Comparison of ENCODE assay signal across 19 cellular contexts in the genomic region with DNA sequence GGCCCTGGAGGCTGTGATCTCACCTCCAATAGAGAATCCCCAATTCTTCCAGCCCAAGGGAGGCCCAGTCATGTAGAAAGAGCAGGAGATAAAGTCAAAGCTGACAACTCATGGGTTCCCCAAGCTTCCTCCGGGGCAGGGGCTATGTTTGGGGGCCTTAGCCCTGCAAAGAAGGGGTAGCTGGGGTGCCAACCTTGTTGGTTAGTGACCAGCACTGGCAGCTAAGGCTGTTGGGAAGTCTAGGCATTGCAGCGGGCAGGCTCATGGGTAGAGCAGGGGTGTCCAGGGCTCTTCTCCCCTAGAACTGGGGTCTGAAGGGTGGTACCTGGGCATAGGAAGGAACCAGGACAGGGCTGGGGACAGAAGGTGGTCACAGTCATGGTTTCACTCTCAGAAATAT. TPM values are rescaled to one million over a fixed set of nuclear protein-coding genes. Genes with fewer than 3 reads are reported as not detected.
DNase-seq lines count a peak whose midpoint lies in the region; ATAC-seq and TF ChIP-seq lines count a peak whose summit lies in the region.
"Had no signal": no experiment of that assay in that cellular context is flagged by ENCODE, and none has a peak within 500 bp of the region (broad histone marks: within the 10 kb centered on the region; RNA-seq: fewer than 3 reads in every experiment).

No MANE protein-coding gene starts in this region.

- in situ Hi-C loops in GM13977 (cut with MboI; ENCODE audit: low pct_unique_long_range_greater_than_20kb, low sequenced_read_pairs, unreplicated experiment) = no loop called here

- ATAC-seq in left colon (no peak), GM19351 (IDR thresholded peaks at IDR 0.05; ENCODE audit: unreplicated experiment) (no peak), mucosa of descending colon (no peak)
- ATAC-seq: right lobe of liver; stimulated activated memory B cell treated with anti-CD40 and anti-IgM and Interleukin-4, amounts not matched to agents 10 μg/mL and 1 μg/mL and 100 μg/mL, for 72 hours had no signal

- no peak for TF ChIP-seq POLR2A in sigmoid colon (IDR thresholded peaks at IDR 0.05)

- intact Hi-C loops in ascending aorta (cut with DNase I) = no loop called here
- intact Hi-C loops in left colon (cut with DNase I, micrococcal nuclease) = no loop called here
- intact Hi-C loops in sigmoid colon (cut with DNase I) = no loop called here
- intact Hi-C loops in mucosa of descending colon (cut with DNase I, micrococcal nuclease) = no loop called here

- H3K27ac ChIP-seq in ascending aorta (peak overlapping the region; percentile 85 to 87), sigmoid colon (peak overlapping the region in 2 of 4 donors; percentile 2 to 88)
- H3K27ac ChIP-seq: SJSA1, testis had no signal

- DNase-seq in GM13977 (ENCODE audit: low spot score) (peak; percentile 10), ascending aorta (ENCODE audit: low spot score in 2 of 2) (peak; percentile 7 to 34), left colon (peak; percentile 3 to 15), sigmoid colon (peak; percentile 46), HuH-7 (ENCODE audit: low spot score) (no peak), mucosa of descending colon (no peak)
- DNase-seq: activated CD4-positive, alpha-beta memory T cell treated with anti-CD3 and anti-CD28 coated beads for 36 hours; activated T-cell treated with anti-CD3 and anti-CD28 coated beads, Interleukin-2, amount 50 U/mL, for 24 hours; CD8-positive, alpha-beta memory T cell; KG1; NCI-H187; NCI-H2227 treated with DMSO at 0.1 percent for 48 hours; NCI-H82; OCI-M1; testis had no signal

- TF ChIP-seq CTCF in GM13977 (IDR thresholded peaks at IDR 0.05; ENCODE audit: extremely low read depth, insufficient read depth, missing control alignments) = no peak
- no peak for TF ChIP-seq CTCF in ascending aorta (IDR thresholded peaks at IDR 0.05)
- TF ChIP-seq CTCF in sigmoid colon (IDR thresholded peaks at IDR 0.05) = no peak
- no peak for TF ChIP-seq CTCF in mucosa of descending colon (IDR thresholded peaks at IDR 0.05)

- TF ChIP-seq EP300 in sigmoid colon (IDR thresholded peaks at IDR 0.05) = no peak

- H3K36me3 ChIP-seq in ascending aorta (peaks cover 37 to 44% of the 10 kb centered on the region in 2 donors), sigmoid colon (peaks cover 0 to 20% (median 9%) of the 10 kb centered on the region in 4 donors), mucosa of descending colon (ENCODE audit: low read depth) (no peaks in the 10 kb centered on the region)

- H3K4me1 ChIP-seq in ascending aorta = peaks cover 15 to 24% of the 10 kb centered on the region in 2 donors
- peaks cover 0 to 32% (median 26%) of the 10 kb centered on the region in 4 donors for H3K4me1 ChIP-seq in sigmoid colon
- peaks cover 5% of the 10 kb centered on the region for H3K4me1 ChIP-seq in mucosa of descending colon (ENCODE audit: low read depth)

- no peak overlapping the region for H3K4me3 ChIP-seq in ascending aorta
- no peak overlapping the region for H3K4me3 ChIP-seq in sigmoid colon
- H3K4me3 ChIP-seq in mucosa of descending colon = no peak overlapping the region
- H3K4me3 ChIP-seq: right lobe of liver, SJSA1, testis had no signal

- no peaks in the 10 kb centered on the region for H3K27me3 ChIP-seq in ascending aorta
- no peaks in the 10 kb centered on the region for H3K27me3 ChIP-seq in sigmoid colon
- H3K27me3 ChIP-seq: right lobe of liver, SJSA1, testis had no signal

- WGBS in sigmoid colon, 2 donors = 93 to 94% methylated on average over 2 of the region's 2 CpGs

- H3K9me3 ChIP-seq in ascending aorta = no peaks in the 10 kb centered on the region
- H3K9me3 ChIP-seq in sigmoid colon = no peaks in the 10 kb centered on the region
- no peaks in the 10 kb centered on the region for H3K9me3 ChIP-seq in mucosa of descending colon
- H3K9me3 ChIP-seq: right lobe of liver, SJSA1, testis had no signal

RNA-seq across cellular contexts. Expression of a gene that starts 36.4 kb away (rescaled TPM):
- 529 TPM for total RNA-seq in ascending aorta
- 10 to 100 TPM; 26.9 to 33.9 TPM for total RNA-seq in left colon
- total RNA-seq in sigmoid colon = 100 to 1,000 TPM in 2 of 4 donors, 10 to 100 TPM in 2; 14.8 to 104 (median 60.7) TPM
- 10 to 100 TPM in 1 of 3 donors, 1 to 10 TPM in 2; 6.5 to 71.1 (median 7.2) TPM for polyA plus RNA-seq in sigmoid colon
- total RNA-seq in mucosa of descending colon = 10 to 100 TPM; 14.9 to 62.2 (median 33.3) TPM
- total RNA-seq: activated CD4-positive, alpha-beta memory T cell treated with anti-CD3 and anti-CD28 coated beads for 36 hours; CD8-positive, alpha-beta memory T cell had no signal
- polyA plus RNA-seq: CD8-positive, alpha-beta memory T cell had no signal

Comparison
In these comparisons a context has a peak if more than half of its experiments do, and no peak if none do; other contexts are left out.
1. DNase-seq: peak in GM13977 (single experiment), ascending aorta (2 of 2), left colon (2 of 2) and sigmoid colon (single experiment); none in HuH-7 (single experiment) and mucosa of descending colon (0 of 3).